Comparison of ENCODE assay signal across 8 cellular contexts in genomic region chr11:64894070-64894811, GRCh38. TPM values are rescaled to one million over a fixed set of nuclear protein-coding genes. Genes with fewer than 3 reads are reported as not detected.
DNase-seq lines count a peak whose midpoint lies in the region; ATAC-seq and TF ChIP-seq lines count a peak whose summit lies in the region.

No MANE protein-coding gene starts in this region.

- peak in 3 of 4 experiments; percentile 83 to 95 (median 93) for TF ChIP-seq CTCF in gastroesophageal sphincter (IDR thresholded peaks at IDR 0.05)
- peak; percentile 81 for TF ChIP-seq CTCF in parathyroid adenoma (IDR thresholded peaks at IDR 0.05)
- TF ChIP-seq CTCF in upper lobe of right lung (IDR thresholded peaks at IDR 0.05) = peak; percentile 90

- no peak overlapping the region for H3K27ac Mint-ChIP-seq in activated T-helper 17 cell treated with anti-CD3 and anti-CD28 coated beads, Interleukin-2, amount 50 U/mL, for 72 hours

- DNase-seq in NK-92 treated with Interleukin-12 subunit alpha and Interleukin-12 subunit beta, amount 100 ng/mL, for 24 hours (lab: John Stamatoyannopoulos, UW) = peak; percentile 74
- DNase-seq in NK-92 (lab: John Stamatoyannopoulos, UW; ENCODE audit: unreplicated experiment) (no peak), RPMI7951 (ENCODE audit: low read depth) (peak; percentile 64), upper lobe of right lung (peak; percentile 94)

- no peak for TF ChIP-seq POLR2A in gastroesophageal sphincter (IDR thresholded peaks at IDR 0.05)

- H3K4me2 ChIP-seq in parathyroid adenoma (ENCODE audit: low read length) = no peak overlapping the region

- no peak overlapping the region for H3K4me3 ChIP-seq in gastroesophageal sphincter
- no peak overlapping the region for H3K4me3 ChIP-seq in parathyroid adenoma (ENCODE audit: low read depth, low read length)
- H3K4me3 ChIP-seq in upper lobe of right lung = no peak overlapping the region

- no peaks in the 10 kb centered on the region for H3K79me2 ChIP-seq in parathyroid adenoma

- H3K9ac ChIP-seq in parathyroid adenoma = no peak overlapping the region

- peak; percentile 98 for ATAC-seq in activated T-helper 17 cell treated with anti-CD3 and anti-CD28 coated beads, Interleukin-2, amount 50 U/mL, for 72 hours (replicated peaks)
- ATAC-seq in gastroesophageal sphincter = peak; percentile 79
- ATAC-seq in upper lobe of right lung = peak; percentile 90

- intact Hi-C loops in upper lobe of right lung (cut with DNase I) = loop anchor here (5.0 kb wide), 1 partner anchor 47 kb away; no protein-coding TSS in a partner anchor

- H3K27ac ChIP-seq in gastroesophageal sphincter = peak overlapping the region in 1 of 4 donors; percentile 19
- H3K27ac ChIP-seq in parathyroid adenoma = no peak overlapping the region
- no peak overlapping the region for H3K27ac ChIP-seq in upper lobe of right lung

- no CpG with 5 or more reads among the region's 14 CpGs for WGBS in gastroesophageal sphincter (ENCODE audit: low coverage in 1 of 2), 2 donors

- no peak overlapping the region for H3K4me3 Mint-ChIP-seq in activated T-helper 17 cell treated with anti-CD3 and anti-CD28 coated beads, Interleukin-2, amount 50 U/mL, for 72 hours

- H3K27me3 Mint-ChIP-seq in activated T-helper 17 cell treated with anti-CD3 and anti-CD28 coated beads, Interleukin-2, amount 50 U/mL, for 72 hours = no peaks in the 10 kb centered on the region

- peaks cover 14% of the 10 kb centered on the region for H3K36me3 Mint-ChIP-seq in activated T-helper 17 cell treated with anti-CD3 and anti-CD28 coated beads, Interleukin-2, amount 50 U/mL, for 72 hours (ENCODE audit: low read depth)

- H3K4me1 Mint-ChIP-seq in activated T-helper 17 cell treated with anti-CD3 and anti-CD28 coated beads, Interleukin-2, amount 50 U/mL, for 72 hours = no peaks in the 10 kb centered on the region

- no peaks in the 10 kb centered on the region for H3K27me3 ChIP-seq in gastroesophageal sphincter
- H3K27me3 ChIP-seq in parathyroid adenoma (ENCODE audit: control insufficient read depth, insufficient read depth, low read length) = no peaks in the 10 kb centered on the region
- H3K27me3 ChIP-seq in upper lobe of right lung = no peaks in the 10 kb centered on the region

- H2AFZ ChIP-seq in parathyroid adenoma = no peak overlapping the region

- peaks cover 0 to 49% of the 10 kb centered on the region in 2 donors for H3K36me3 ChIP-seq in gastroesophageal sphincter
- no peaks in the 10 kb centered on the region for H3K36me3 ChIP-seq in parathyroid adenoma (ENCODE audit: control insufficient read depth, insufficient read depth, low read length)
- H3K36me3 ChIP-seq in upper lobe of right lung = peaks cover 33% of the 10 kb centered on the region

- TF ChIP-seq EP300 in Ishikawa (IDR thresholded peaks at IDR 0.05; ENCODE audit: borderline replicate concordance) (no peak), gastroesophageal sphincter (IDR thresholded peaks at IDR 0.05) (no peak)

- TF ChIP-seq RAD21 in Ishikawa (IDR thresholded peaks at IDR 0.05; ENCODE audit: low read depth) = peak; percentile 82

- H3K9me3 ChIP-seq in gastroesophageal sphincter (no peaks in the 10 kb centered on the region), parathyroid adenoma (ENCODE audit: control insufficient read depth, low read length) (no peaks in the 10 kb centered on the region), upper lobe of right lung (no peaks in the 10 kb centered on the region)

- H3K4me1 ChIP-seq in gastroesophageal sphincter (peaks cover 0 to 12% (median 4%) of the 10 kb centered on the region in 3 donors), parathyroid adenoma (no peaks in the 10 kb centered on the region), upper lobe of right lung (peaks cover 6% of the 10 kb centered on the region)

- H3K9me3 Mint-ChIP-seq in activated T-helper 17 cell treated with anti-CD3 and anti-CD28 coated beads, Interleukin-2, amount 50 U/mL, for 72 hours = no peaks in the 10 kb centered on the region

TF ChIP-seq in Ishikawa, 13 proteins besides CTCF, POLR2A, EP300 and RAD21:
- TF ChIP-seq NFIC (IDR thresholded peaks at IDR 0.05) (no peak), TCF12 (IDR thresholded peaks at IDR 0.05; ENCODE audit: low read depth) (no peak), ZBTB7A (IDR thresholded peaks at IDR 0.05; ENCODE audit: low read depth) (peak; percentile 40; the same call in 1 of the 2 replicates)

RNA-seq across cellular contexts. Expression of gene EHD1, which starts 15.8 kb away (rescaled TPM):
- 82.1 and 92.3 TPM in 2 replicates for total RNA-seq in RPMI7951 (2014; rRNA removed; shearing (Covaris generic))
- 100 to 1,000 TPM in 1 of 2 donors, 10 to 100 TPM in 1; 96.5 to 107 TPM for total RNA-seq in activated T-helper 17 cell treated with anti-CD3 and anti-CD28 coated beads, Interleukin-2, amount 50 U/mL, for 72 hours
- total RNA-seq in gastroesophageal sphincter = 100 to 1,000 TPM in 2 of 4 donors, 10 to 100 TPM in 2; 92.1 to 188 (median 101) TPM
- total RNA-seq in upper lobe of right lung = 94.6 TPM

RNA-seq across cellular contexts. Expression of gene ATG2A, which starts 22.8 kb away (rescaled TPM):
- total RNA-seq in RPMI7951 (2014; rRNA removed; shearing (Covaris generic)) = 6.6 and 7.2 TPM in 2 replicates
- 10 to 100 TPM; 20.9 to 23.1 TPM for total RNA-seq in activated T-helper 17 cell treated with anti-CD3 and anti-CD28 coated beads, Interleukin-2, amount 50 U/mL, for 72 hours
- total RNA-seq in gastroesophageal sphincter (10 to 100 TPM; 18.8 to 27.2 (median 26.3) TPM), upper lobe of right lung (23.2 TPM)

RNA-seq across cellular contexts. Expression of gene PPP2R5B, which starts 30.2 kb away (rescaled TPM):
- total RNA-seq in RPMI7951 (2014; rRNA removed; shearing (Covaris generic)) = 12.5 and 17.8 TPM in 2 replicates
- 10 to 100 TPM; 14.6 to 43.0 TPM for total RNA-seq in activated T-helper 17 cell treated with anti-CD3 and anti-CD28 coated beads, Interleukin-2, amount 50 U/mL, for 72 hours
- 10 to 100 TPM; 20.3 to 41.2 (median 27.0) TPM for total RNA-seq in gastroesophageal sphincter
- 29.4 TPM for total RNA-seq in upper lobe of right lung

RNA-seq across cellular contexts. Expression of gene GPHA2, which starts 41.5 kb away (rescaled TPM):
- not detected in 2 replicates for total RNA-seq in RPMI7951 (2014; rRNA removed; shearing (Covaris generic))
- total RNA-seq in activated T-helper 17 cell treated with anti-CD3 and anti-CD28 coated beads, Interleukin-2, amount 50 U/mL, for 72 hours = under 1 TPM in 1 of 2 donors, not detected in 1; 0.43 TPM
- not detected for total RNA-seq in gastroesophageal sphincter
- not detected for total RNA-seq in upper lobe of right lung

RNA-seq across cellular contexts. Expression of gene CDC42BPG, which starts 49.8 kb away (rescaled TPM):
- total RNA-seq in RPMI7951 (2014; rRNA removed; shearing (Covaris generic)) = 0.20 TPM in 1 of 2 replicates, not detected in the other
- total RNA-seq in activated T-helper 17 cell treated with anti-CD3 and anti-CD28 coated beads, Interleukin-2, amount 50 U/mL, for 72 hours = under 1 TPM; 0.37 to 0.71 TPM
- total RNA-seq in gastroesophageal sphincter (under 1 TPM; 0.08 to 0.94 (median 0.22) TPM), upper lobe of right lung (20.9 TPM)
